In the genomic region with DNA sequence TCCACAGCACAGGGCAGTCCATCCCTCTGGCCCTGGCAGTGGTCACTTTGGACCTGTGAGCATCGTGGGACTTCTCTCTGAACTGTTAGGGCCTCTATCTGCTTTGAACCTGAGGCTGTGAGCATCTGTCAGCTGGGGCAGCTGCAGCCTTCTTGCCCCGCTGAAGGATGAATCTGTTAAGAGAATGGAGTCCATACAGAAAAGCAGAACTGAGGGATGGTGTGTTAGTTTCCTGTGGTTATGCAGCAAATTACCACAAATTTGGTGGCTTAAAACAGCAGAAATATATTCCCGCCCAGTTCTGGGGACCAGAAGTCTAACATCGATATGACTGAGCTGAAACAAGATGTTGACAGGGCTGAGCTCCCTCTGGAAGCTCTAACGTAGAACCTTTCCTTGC, we compare ENCODE assay signal across 25 cellular contexts. TPM values are rescaled to one million over a fixed set of nuclear protein-coding genes. Genes with fewer than 3 reads are reported as not detected.
A peak's percentile ranks its signal among the peaks of the same experiment; 100 is the strongest.
DNase-seq lines count a peak whose midpoint lies in the region; ATAC-seq and TF ChIP-seq lines count a peak whose summit lies in the region.
"Had no signal": no experiment of that assay in that cellular context is flagged by ENCODE, and none has a peak within 500 bp of the region (broad histone marks: within the 10 kb centered on the region; RNA-seq: fewer than 3 reads in every experiment).

No MANE protein-coding gene starts in this region.

- WGBS in esophagus muscularis mucosa: 80% methylated on average over 5 of the region's 5 CpGs
- 70 to 84% (median 82%) methylated on average over 5 of the region's 5 CpGs for WGBS in stomach, 5 donors

- no peaks in the 10 kb centered on the region for H3K36me3 ChIP-seq in OCI-LY7 (ENCODE audit: insufficient read depth, low read length)
- peaks cover 0 to 10% (median 4%) of the 10 kb centered on the region in 4 donors for H3K36me3 ChIP-seq in esophagus muscularis mucosa
- peaks cover 0 to 16% (median 7%) of the 10 kb centered on the region in 4 donors for H3K36me3 ChIP-seq in stomach
- H3K36me3 ChIP-seq: right lobe of liver had no signal

- no peaks in the 10 kb centered on the region for H3K36me3 Mint-ChIP-seq in natural killer cell
- H3K36me3 Mint-ChIP-seq in natural killer cell treated with Interleukin-12 subunit alpha and Interleukin-12 subunit beta and Interleukin-15 and Interleukin-18, amount 100 ng/mL, for 72 hours: no peaks in the 10 kb centered on the region
- no peaks in the 10 kb centered on the region for H3K36me3 Mint-ChIP-seq in brain
- no peaks in the 10 kb centered on the region for H3K36me3 Mint-ChIP-seq in type B pancreatic cell

- H3K4me1 Mint-ChIP-seq in natural killer cell (peaks cover 13% of the 10 kb centered on the region in 2 donors), brain (peaks cover 15% of the 10 kb centered on the region), type B pancreatic cell (ENCODE audit: unreplicated experiment) (peaks cover 7% of the 10 kb centered on the region)
- H3K4me1 Mint-ChIP-seq in natural killer cell treated with Interleukin-12 subunit alpha and Interleukin-12 subunit beta and Interleukin-15 and Interleukin-18, amount 100 ng/mL, for 72 hours (ENCODE audit: low read depth in 2 of 2): peaks cover 7 to 10% of the 10 kb centered on the region in 2 donors
- H3K4me1 Mint-ChIP-seq: activated T-helper 17 cell treated with anti-CD3 and anti-CD28 coated beads, Interleukin-2, amount 50 U/mL, for 72 hours had no signal

- no peak overlapping the region for H3K4me2 ChIP-seq in OCI-LY7 (ENCODE audit: low read length)

- no peaks in the 10 kb centered on the region for H3K79me2 ChIP-seq in OCI-LY7 (ENCODE audit: insufficient read depth, low read depth, low read length)

- POLR2A ChIA-PET in OCI-LY7 (lab: Charles Lee): interaction anchor here (0.7 to 3.0 kb wide), 4 partner anchors 10 to 16 kb away, joined by 3 to 21 read pairs (median 4); no protein-coding TSS in a partner anchor

- no peaks in the 10 kb centered on the region for H3K9me2 ChIP-seq in OCI-LY7 (ENCODE audit: insufficient read depth, low read length)

- H3K27ac ChIP-seq in OCI-LY7 (ENCODE audit: low read depth, low read length, poor library complexity, severe bottlenecking) (no peak overlapping the region), esophagus muscularis mucosa (replicated peaks in 1 of 4) (no peak overlapping the region), stomach (no peak overlapping the region)
- H3K27ac ChIP-seq: A549, PC-9, right lobe of liver, SK-N-MC had no signal

- no peaks in the 10 kb centered on the region for H3K9me3 Mint-ChIP-seq in natural killer cell
- no peaks in the 10 kb centered on the region for H3K9me3 Mint-ChIP-seq in natural killer cell treated with Interleukin-12 subunit alpha and Interleukin-12 subunit beta and Interleukin-15 and Interleukin-18, amount 100 ng/mL, for 72 hours
- no peaks in the 10 kb centered on the region for H3K9me3 Mint-ChIP-seq in brain
- no peaks in the 10 kb centered on the region for H3K9me3 Mint-ChIP-seq in type B pancreatic cell
- H3K9me3 Mint-ChIP-seq: activated T-helper 17 cell treated with anti-CD3 and anti-CD28 coated beads, Interleukin-2, amount 50 U/mL, for 72 hours; CD4-positive, alpha-beta T cell had no signal

- no peaks in the 10 kb centered on the region for H3K27me3 Mint-ChIP-seq in natural killer cell (ENCODE audit: low read depth in 2 of 2)
- H3K27me3 Mint-ChIP-seq in natural killer cell treated with Interleukin-12 subunit alpha and Interleukin-12 subunit beta and Interleukin-15 and Interleukin-18, amount 100 ng/mL, for 72 hours: no peaks in the 10 kb centered on the region
- no peaks in the 10 kb centered on the region for H3K27me3 Mint-ChIP-seq in brain
- no peaks in the 10 kb centered on the region for H3K27me3 Mint-ChIP-seq in type B pancreatic cell
- H3K27me3 Mint-ChIP-seq: activated T-helper 17 cell treated with anti-CD3 and anti-CD28 coated beads, Interleukin-2, amount 50 U/mL, for 72 hours; CD4-positive, alpha-beta T cell had no signal

- H3K27ac Mint-ChIP-seq in natural killer cell (no peak overlapping the region), brain (peak overlapping the region in 1 of 5 experiments; percentile 69), type B pancreatic cell (no peak overlapping the region)
- H3K27ac Mint-ChIP-seq in natural killer cell treated with Interleukin-12 subunit alpha and Interleukin-12 subunit beta and Interleukin-15 and Interleukin-18, amount 100 ng/mL, for 72 hours: no peak overlapping the region
- H3K27ac Mint-ChIP-seq: activated T-helper 17 cell treated with anti-CD3 and anti-CD28 coated beads, Interleukin-2, amount 50 U/mL, for 72 hours; CD4-positive, alpha-beta T cell; HFFc6 had no signal

- H2AFZ ChIP-seq in OCI-LY7 (ENCODE audit: low read length): 0 out of 2 replicates have a peak overlapping the region, but pooled peaks have one; percentile 40
- H2AFZ ChIP-seq: PC-9 had no signal

- DNase-seq in natural killer cell (no peak), OCI-LY7 (ENCODE audit: low spot score) (peak; percentile 37), type B pancreatic cell (ENCODE audit: extremely low spot score, unreplicated experiment) (no peak), esophagus muscularis mucosa (ENCODE audit: extremely low spot score) (no peak), NCI-H2107 (lab: John Stamatoyannopoulos, UW) (no peak), stomach (no peak)
- no peak for DNase-seq in natural killer cell treated with Interleukin-12 subunit alpha and Interleukin-12 subunit beta and Interleukin-15 and Interleukin-18, amount 100 ng/mL, for 72 hours (ENCODE audit: low spot score)
- DNase-seq: amygdala; CD4-positive, alpha-beta T cell; central memory CD4-positive, alpha-beta T cell; DND-41; effector memory CD4-positive, alpha-beta T cell; HFFc6; hippocampal formation; MM.1S; NCI-H524 treated with DMSO at 0.1 percent for 48 hours; occipital lobe; PC-9 had no signal

- H3K27me3 ChIP-seq in esophagus muscularis mucosa: peaks cover 0 to 24% (median 0%) of the 10 kb centered on the region in 4 donors
- H3K27me3 ChIP-seq in stomach: no peaks in the 10 kb centered on the region
- H3K27me3 ChIP-seq: right lobe of liver had no signal

- H3K4me3 Mint-ChIP-seq in natural killer cell (peak overlapping the region; percentile 35), brain (peak overlapping the region in 4 of 5 experiments; percentile 47 to 56 (median 48)), type B pancreatic cell (peak overlapping the region; percentile 47)
- H3K4me3 Mint-ChIP-seq in natural killer cell treated with Interleukin-12 subunit alpha and Interleukin-12 subunit beta and Interleukin-15 and Interleukin-18, amount 100 ng/mL, for 72 hours: no peak overlapping the region
- H3K4me3 Mint-ChIP-seq: activated T-helper 17 cell treated with anti-CD3 and anti-CD28 coated beads, Interleukin-2, amount 50 U/mL, for 72 hours; CD4-positive, alpha-beta T cell; HFFc6 had no signal

- intact Hi-C loops in natural killer cell (cut with micrococcal nuclease): no loop called here
- intact Hi-C loops in OCI-LY7 (cut with micrococcal nuclease; ENCODE audit: unreplicated experiment): no loop called here
- intact Hi-C loops in esophagus muscularis mucosa (cut with DNase I): no loop called here
- intact Hi-C loops in stomach (cut with DNase I; ENCODE audit: low total_unique reads): no loop called here

- TF ChIP-seq EP300 in esophagus muscularis mucosa (IDR thresholded peaks at IDR 0.05) (no peak), stomach (IDR thresholded peaks at IDR 0.05) (no peak)

- TF ChIP-seq POLR2A in esophagus muscularis mucosa (IDR thresholded peaks at IDR 0.05; ENCODE audit: low read depth) (no peak), stomach (IDR thresholded peaks at IDR 0.05) (no peak)

- H3K4me3 ChIP-seq in OCI-LY7 (ENCODE audit: low read depth, low read length, poor library complexity, severe bottlenecking): no peak overlapping the region
- H3K4me3 ChIP-seq in esophagus muscularis mucosa: no peak overlapping the region
- H3K4me3 ChIP-seq in stomach: no peak overlapping the region
- H3K4me3 ChIP-seq: A549, PC-9, right lobe of liver, SK-N-MC had no signal

- H3K9me3 ChIP-seq in OCI-LY7 (ENCODE audit: low read length) (no peaks in the 10 kb centered on the region), esophagus muscularis mucosa (no peaks in the 10 kb centered on the region), stomach (no peaks in the 10 kb centered on the region)
- H3K9me3 ChIP-seq: right lobe of liver had no signal

- peaks cover 18% of the 10 kb centered on the region for H3K4me1 ChIP-seq in OCI-LY7 (ENCODE audit: insufficient read depth, low read length, poor library complexity, severe bottlenecking)
- H3K4me1 ChIP-seq in esophagus muscularis mucosa: peaks cover 9 to 17% (median 12%) of the 10 kb centered on the region in 4 donors
- H3K4me1 ChIP-seq in stomach: peaks cover 4 to 20% (median 11%) of the 10 kb centered on the region in 4 donors
- H3K4me1 ChIP-seq: right lobe of liver had no signal

- TF ChIP-seq CTCF in natural killer cell (IDR thresholded peaks at IDR 0.05): no peak
- TF ChIP-seq CTCF in OCI-LY7 (conservative IDR thresholded peaks at IDR 0.05; ENCODE audit: low read length): no peak
- TF ChIP-seq CTCF in brain (conservative IDR thresholded peaks at IDR 0.05): no peak
- no peak for TF ChIP-seq CTCF in type B pancreatic cell (conservative IDR thresholded peaks at IDR 0.05)
- TF ChIP-seq CTCF in esophagus muscularis mucosa (IDR thresholded peaks at IDR 0.05): no peak
- TF ChIP-seq CTCF in stomach (IDR thresholded peaks at IDR 0.05): no peak

- no peaks in the 10 kb centered on the region for H4K20me1 ChIP-seq in OCI-LY7 (ENCODE audit: insufficient read depth, low read length)

- CTCF ChIA-PET in OCI-LY7 (lab: Charles Lee; ENCODE audit: unreplicated experiment): interaction anchor here (0.5 kb wide), 1 partner anchor 106 kb away, joined by 4 read pairs; no protein-coding TSS in a partner anchor

- BruUV-seq in OCI-LY7 (replicated peaks; lab: Mats Ljungman, UMichigan): no TSS peak

- ATAC-seq in natural killer cell: no peak
- no peak for ATAC-seq in natural killer cell treated with Interleukin-12 subunit alpha and Interleukin-12 subunit beta and Interleukin-15 and Interleukin-18, amount 100 ng/mL, for 72 hours
- ATAC-seq: A549; activated T-helper 17 cell treated with anti-CD3 and anti-CD28 coated beads, Interleukin-2, amount 50 U/mL, for 72 hours; right lobe of liver had no signal

RNA-seq across cellular contexts. Expression of gene ZNF497, which starts 1.6 kb away (rescaled TPM):
- under 1 TPM; 0.40 to 0.61 (median 0.60) TPM for total RNA-seq in natural killer cell
- total RNA-seq in natural killer cell treated with Interleukin-12 subunit alpha and Interleukin-12 subunit beta and Interleukin-15 and Interleukin-18, amount 100 ng/mL, for 72 hours: 1 to 10 TPM in 1 of 2 donors, under 1 TPM in 1; 0.52 to 1.4 TPM
- 2.8 and 3.6 TPM in 2 replicates for total RNA-seq in OCI-LY7 (2014; rRNA removed; shearing (Covaris generic))
- 4.5 and 6.1 TPM in 2 replicates for total RNA-seq in OCI-LY7 (2022)
- 2.5 TPM for polyA plus RNA-seq in brain (ENCODE audit: insufficient read depth, low read depth, low replicate concordance)
- total RNA-seq in type B pancreatic cell (ENCODE audit: low replicate concordance): 4.1 and 8.1 TPM in 2 replicates
- 1 to 10 TPM in 1 of 4 donors, under 1 TPM in 3; 0.42 to 1.1 (median 0.92) TPM for total RNA-seq in esophagus muscularis mucosa
- 10 to 100 TPM in 1 of 5 donors, 1 to 10 TPM in 2, under 1 TPM in 1, not detected in 1; 0.14 to 12.3 (median 3.2) TPM for total RNA-seq in stomach
- polyA plus RNA-seq in stomach: 1 to 10 TPM in 1 of 3 donors, under 1 TPM in 2; 0.12 to 1.0 (median 0.46) TPM

RNA-seq across cellular contexts. Expression of gene A1BG, which starts 10.8 kb away (rescaled TPM):
- total RNA-seq in natural killer cell: 10 to 100 TPM in 1 of 3 donors, 1 to 10 TPM in 2; 2.0 to 10.6 (median 3.5) TPM
- 1 to 10 TPM; 4.4 to 5.2 TPM for total RNA-seq in natural killer cell treated with Interleukin-12 subunit alpha and Interleukin-12 subunit beta and Interleukin-15 and Interleukin-18, amount 100 ng/mL, for 72 hours
- 21.3 and 47.2 TPM in 2 replicates for total RNA-seq in OCI-LY7 (2014; rRNA removed; shearing (Covaris generic))
- 24.5 and 26.9 TPM in 2 replicates for total RNA-seq in OCI-LY7 (2022)
- 27.1 TPM for polyA plus RNA-seq in brain (ENCODE audit: insufficient read depth, low read depth, low replicate concordance)
- 5.1 and 11.7 TPM in 2 replicates for total RNA-seq in type B pancreatic cell (ENCODE audit: low replicate concordance)
- total RNA-seq in esophagus muscularis mucosa: 10 to 100 TPM in 2 of 4 donors, 1 to 10 TPM in 1, under 1 TPM in 1; 0.83 to 12.1 (median 9.5) TPM
- total RNA-seq in stomach: 10 to 100 TPM in 1 of 5 donors, 1 to 10 TPM in 2, not detected in 2; 1.1 to 30.9 (median 1.7) TPM
- 10 to 100 TPM; 19.7 to 61.7 (median 33.8) TPM for polyA plus RNA-seq in stomach

RNA-seq across cellular contexts. Expression of gene ZNF837, which starts 16.7 kb away (rescaled TPM):
- 1 to 10 TPM in 2 of 3 donors, under 1 TPM in 1; 0.63 to 1.4 (median 1.3) TPM for total RNA-seq in natural killer cell
- under 1 TPM; 0.71 to 0.86 TPM for total RNA-seq in natural killer cell treated with Interleukin-12 subunit alpha and Interleukin-12 subunit beta and Interleukin-15 and Interleukin-18, amount 100 ng/mL, for 72 hours
- total RNA-seq in OCI-LY7 (2014; rRNA removed; shearing (Covaris generic)): 1.8 and 3.0 TPM in 2 replicates
- total RNA-seq in OCI-LY7 (2022): 5.3 and 5.8 TPM in 2 replicates
- 1.4 TPM for polyA plus RNA-seq in brain (ENCODE audit: insufficient read depth, low read depth, low replicate concordance)
- 2.8 and 3.8 TPM in 2 replicates for total RNA-seq in type B pancreatic cell (ENCODE audit: low replicate concordance)
- 1 to 10 TPM; 1.5 to 3.7 (median 2.1) TPM for total RNA-seq in esophagus muscularis mucosa
- 1 to 10 TPM in 4 of 5 donors, not detected in 1; 1.8 to 8.5 (median 2.3) TPM for total RNA-seq in stomach
- polyA plus RNA-seq in stomach: 1 to 10 TPM; 2.3 to 3.0 (median 2.4) TPM

RNA-seq across cellular contexts. Expression of gene RPS5, which starts 22.9 kb away (rescaled TPM):
- total RNA-seq in natural killer cell: 100 to 1,000 TPM; 406 to 580 (median 525) TPM
- total RNA-seq in natural killer cell treated with Interleukin-12 subunit alpha and Interleukin-12 subunit beta and Interleukin-15 and Interleukin-18, amount 100 ng/mL, for 72 hours: 100 to 1,000 TPM; 757 to 786 TPM
- 3,315 and 3,333 TPM in 2 replicates for total RNA-seq in OCI-LY7 (2014; rRNA removed; shearing (Covaris generic))
- 1,573 and 1,607 TPM in 2 replicates for total RNA-seq in OCI-LY7 (2022)
- polyA plus RNA-seq in brain (ENCODE audit: insufficient read depth, low read depth, low replicate concordance): 1,967 TPM
- 1,320 and 1,324 TPM in 2 replicates for total RNA-seq in type B pancreatic cell (ENCODE audit: low replicate concordance)
- total RNA-seq in esophagus muscularis mucosa: 1,000 to 10,000 TPM; 1,137 to 2,200 (median 1,582) TPM
- 1,000 to 10,000 TPM in 3 of 5 donors, 100 to 1,000 TPM in 2; 801 to 1,605 (median 1,501) TPM for total RNA-seq in stomach
- polyA plus RNA-seq in stomach: 1,000 to 10,000 TPM; 1,495 to 2,322 (median 1,503) TPM

RNA-seq across cellular contexts. Expression of gene RNF225, which starts 31.3 kb away (rescaled TPM):
- total RNA-seq in natural killer cell: under 1 TPM in 1 of 3 donors, not detected in 2; 0.39 TPM
- total RNA-seq in natural killer cell treated with Interleukin-12 subunit alpha and Interleukin-12 subunit beta and Interleukin-15 and Interleukin-18, amount 100 ng/mL, for 72 hours: 1 to 10 TPM in 1 of 2 donors, under 1 TPM in 1; 0.59 to 3.2 TPM
- total RNA-seq in OCI-LY7 (2014; rRNA removed; shearing (Covaris generic)): 0.75 and 2.1 TPM in 2 replicates
- 0.77 and 1.7 TPM in 2 replicates for total RNA-seq in OCI-LY7 (2022)
- not detected for polyA plus RNA-seq in brain (ENCODE audit: insufficient read depth, low read depth, low replicate concordance)
- total RNA-seq in type B pancreatic cell (ENCODE audit: low replicate concordance): 1.0 and 4.0 TPM in 2 replicates
- total RNA-seq in esophagus muscularis mucosa: not detected
- not detected for total RNA-seq in stomach
- under 1 TPM in 1 of 3 donors, not detected in 2; 0.13 TPM for polyA plus RNA-seq in stomach
- total RNA-seq: kidney epithelial cell, occipital lobe, right lobe of liver, urinary bladder had no signal
- polyA plus RNA-seq: A549 had no signal
